Comparison of ENCODE assay signal across 8 cellular contexts in the genomic region with DNA sequence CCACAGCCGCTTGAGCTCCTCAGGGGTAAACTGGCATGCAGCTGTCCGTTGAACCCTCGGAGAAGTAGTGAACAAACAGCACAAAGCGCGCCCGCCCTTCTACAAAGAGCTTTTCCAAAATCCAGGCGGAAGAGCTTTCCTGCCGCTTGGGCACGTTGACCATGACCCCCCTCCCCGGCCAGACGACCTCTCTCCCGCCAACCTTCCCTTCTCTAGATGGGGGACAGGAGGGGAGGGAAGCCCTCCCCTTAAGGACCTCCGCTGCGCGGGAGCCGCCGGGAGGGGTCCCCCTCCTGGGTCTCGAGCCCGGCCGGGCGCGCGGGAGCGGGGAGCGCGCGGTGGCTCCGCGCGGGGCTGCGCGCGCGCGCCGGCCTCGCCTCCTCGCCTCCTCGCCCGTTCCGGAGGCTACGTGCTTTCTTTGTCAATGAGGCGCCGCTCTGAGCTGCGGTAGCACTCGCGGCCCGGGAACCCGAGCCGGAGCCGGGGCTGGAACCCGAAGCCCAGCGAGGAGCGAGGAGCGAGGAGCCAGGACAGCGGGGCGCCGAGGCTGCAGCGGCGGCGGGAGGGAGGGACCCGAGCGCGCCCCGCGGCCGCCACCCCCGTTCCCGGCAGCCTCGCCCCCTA. TPM values are rescaled to one million over a fixed set of nuclear protein-coding genes. Genes with fewer than 3 reads are reported as not detected.
DNase-seq lines count a peak whose midpoint lies in the region; ATAC-seq and TF ChIP-seq lines count a peak whose summit lies in the region.

TSS of gene KIAA1549L (plus strand) at position 421 of the 624 bp plus-strand sequence.

- TF ChIP-seq CTCF in uterus (IDR thresholded peaks at IDR 0.05) = no peak

- intact Hi-C loops in uterus (cut with DNase I; ENCODE audit: low total_unique reads) = no loop called here

- no peak within 1 kb of the TSS for H3K27ac ChIP-seq in iPS-18a (ENCODE audit: low read length)
- H3K27ac ChIP-seq in uterus = no peak within 1 kb of the TSS

- H3K4me1 ChIP-seq in iPS-18a (ENCODE audit: control insufficient read depth, low read depth, low read length) (peaks cover 3% of the 10 kb centered on the region), uterus (peaks cover 0 to 8% of the 10 kb centered on the region in 2 donors)

- no peaks in the 10 kb centered on the region for H3K9me3 ChIP-seq in iPS-18a (ENCODE audit: control insufficient read depth, low read depth, low read length)
- no peaks in the 10 kb centered on the region for H3K9me3 ChIP-seq in uterus

- H3K4me3 Mint-ChIP-seq in activated naive CD8-positive, alpha-beta T cell treated with anti-CD3 and anti-CD28 coated beads, Interleukin-2, amount 10 ng/mL, durations not matched to agents 7 days and 5 days = peak within 1 kb of the TSS; percentile 34
- peak within 1 kb of the TSS; percentile 21 to 45 for H3K4me3 Mint-ChIP-seq in stimulated activated naive CD8-positive, alpha-beta T cell treated with anti-CD3 and anti-CD28 coated beads, Interleukin-15, amount 100 ng/mL, for 72 hours

- no peak for TF ChIP-seq POLR2A in uterus (IDR thresholded peaks at IDR 0.05)

- H3K4me3 ChIP-seq in iPS-18a (ENCODE audit: low read length) (peak within 1 kb of the TSS; percentile 66), uterus (peak within 1 kb of the TSS in 1 of 2 donors; percentile 16)

- H3K27me3 Mint-ChIP-seq in activated naive CD8-positive, alpha-beta T cell treated with anti-CD3 and anti-CD28 coated beads, Interleukin-2, amount 10 ng/mL, durations not matched to agents 7 days and 5 days = peaks cover 47% of the 10 kb centered on the region
- peaks cover 22% of the 10 kb centered on the region for H3K27me3 Mint-ChIP-seq in stimulated activated naive CD8-positive, alpha-beta T cell treated with anti-CD3 and anti-CD28 coated beads, Interleukin-15, amount 100 ng/mL, for 72 hours

- H3K36me3 ChIP-seq in iPS-18a (ENCODE audit: control insufficient read depth, low read depth, low read length) (no peaks in the 10 kb centered on the region), uterus (no peaks in the 10 kb centered on the region)

- peak; percentile 59 for DNase-seq in EL
- DNase-seq in HT1080 (ENCODE audit: low read depth) = peak; percentile 48
- no peak for DNase-seq in activated naive CD8-positive, alpha-beta T cell treated with anti-CD3 and anti-CD28 coated beads, Interleukin-2, amount 10 ng/mL, durations not matched to agents 7 days and 5 days
- no peak for DNase-seq in stimulated activated naive CD8-positive, alpha-beta T cell treated with anti-CD3 and anti-CD28 coated beads, Interleukin-15, amount 100 ng/mL, for 72 hours
- DNase-seq in uterus = no peak

- ATAC-seq in activated naive CD8-positive, alpha-beta T cell treated with anti-CD3 and anti-CD28 coated beads, Interleukin-2, amount 10 ng/mL, durations not matched to agents 7 days and 5 days (ENCODE audit: low read depth) = no peak
- peak; percentile 24 for ATAC-seq in stimulated activated naive CD8-positive, alpha-beta T cell treated with anti-CD3 and anti-CD28 coated beads, Interleukin-15, amount 100 ng/mL, for 72 hours
- ATAC-seq in GM19455 (IDR thresholded peaks at IDR 0.05; ENCODE audit: unreplicated experiment) = no peak
- no peak for ATAC-seq in GM21367 (IDR thresholded peaks at IDR 0.05; ENCODE audit: unreplicated experiment)

- no peaks in the 10 kb centered on the region for H3K36me3 Mint-ChIP-seq in activated naive CD8-positive, alpha-beta T cell treated with anti-CD3 and anti-CD28 coated beads, Interleukin-2, amount 10 ng/mL, durations not matched to agents 7 days and 5 days

- H3K4me1 Mint-ChIP-seq in activated naive CD8-positive, alpha-beta T cell treated with anti-CD3 and anti-CD28 coated beads, Interleukin-2, amount 10 ng/mL, durations not matched to agents 7 days and 5 days = no peaks in the 10 kb centered on the region
- no peaks in the 10 kb centered on the region for H3K4me1 Mint-ChIP-seq in stimulated activated naive CD8-positive, alpha-beta T cell treated with anti-CD3 and anti-CD28 coated beads, Interleukin-15, amount 100 ng/mL, for 72 hours

- H3K9me3 Mint-ChIP-seq in activated naive CD8-positive, alpha-beta T cell treated with anti-CD3 and anti-CD28 coated beads, Interleukin-2, amount 10 ng/mL, durations not matched to agents 7 days and 5 days = no peaks in the 10 kb centered on the region
- no peaks in the 10 kb centered on the region for H3K9me3 Mint-ChIP-seq in stimulated activated naive CD8-positive, alpha-beta T cell treated with anti-CD3 and anti-CD28 coated beads, Interleukin-15, amount 100 ng/mL, for 72 hours

- peak within 1 kb of the TSS; percentile 52 for H3K9ac ChIP-seq in iPS-18a (ENCODE audit: low read length)

- H3K27ac Mint-ChIP-seq in activated naive CD8-positive, alpha-beta T cell treated with anti-CD3 and anti-CD28 coated beads, Interleukin-2, amount 10 ng/mL, durations not matched to agents 7 days and 5 days = no peak within 1 kb of the TSS
- H3K27ac Mint-ChIP-seq in stimulated activated naive CD8-positive, alpha-beta T cell treated with anti-CD3 and anti-CD28 coated beads, Interleukin-15, amount 100 ng/mL, for 72 hours = no peak within 1 kb of the TSS

- POLR2A ChIA-PET in activated naive CD8-positive, alpha-beta T cell treated with anti-CD3 and anti-CD28 coated beads, Interleukin-2, amount 10 ng/mL, durations not matched to agents 7 days and 5 days (lab: Charles Lee) = no interaction called here

- H3K27me3 ChIP-seq in iPS-18a (ENCODE audit: control insufficient read depth, insufficient read depth, low read length) (peaks cover 55% of the 10 kb centered on the region), uterus (peaks cover 0 to 6% of the 10 kb centered on the region in 2 donors)

RNA-seq across cellular contexts. Expression of gene KIAA1549L, which starts in this region (rescaled TPM):
- total RNA-seq in HT1080 (2014; rRNA removed; shearing (Covaris generic)) = 45.2 and 60.7 TPM in 2 replicates
- 32.1 and 43.0 TPM in 2 replicates for polyA plus RNA-seq in HT1080 (2015; cell fraction: cytosol; rRNA removed)
- 41.9 and 53.9 TPM in 2 replicates for polyA plus RNA-seq in HT1080 (2015; cell fraction: nucleus; rRNA removed)
- not detected for total RNA-seq in activated naive CD8-positive, alpha-beta T cell treated with anti-CD3 and anti-CD28 coated beads, Interleukin-2, amount 10 ng/mL, durations not matched to agents 7 days and 5 days
- total RNA-seq in uterus = 1 to 10 TPM in 1 of 4 donors, under 1 TPM in 2, not detected in 1; under 0.01 to 1.5 (median 0.27) TPM

Comparison
In these comparisons a context has a peak if more than half of its experiments do, and no peak if none do; other contexts are left out.
1. RNA of gene KIAA1549L (total RNA-seq): 45.2 to 60.7 TPM in HT1080; under 0.01 to 1.5 TPM in uterus and not detected in activated naive CD8-positive, alpha-beta T cell treated with anti-CD3 and anti-CD28 coated beads, Interleukin-2, amount 10 ng/mL, durations not matched to agents 7 days and 5 days; every median in the first group is over 10 times any median in the second.
2. DNase-seq: peak in EL (single experiment) and HT1080 (single experiment); none in activated naive CD8-positive, alpha-beta T cell treated with anti-CD3 and anti-CD28 coated beads, Interleukin-2, amount 10 ng/mL, durations not matched to agents 7 days and 5 days (single experiment), stimulated activated naive CD8-positive, alpha-beta T cell treated with anti-CD3 and anti-CD28 coated beads, Interleukin-15, amount 100 ng/mL, for 72 hours (0 of 2) and uterus (0 of 2).